In genomic region chr22:27212617-27213177, GRCh38 we compare ENCODE assay signal across 8 cellular contexts.
DNase-seq lines count a peak whose midpoint lies in the region; ATAC-seq and TF ChIP-seq lines count a peak whose summit lies in the region.

No MANE protein-coding gene starts in this region.

- in situ Hi-C loops in GM13977 (cut with MboI; ENCODE audit: low pct_unique_long_range_greater_than_20kb, low sequenced_read_pairs, unreplicated experiment) = no loop called here

- H3K9me3 ChIP-seq in right cardiac atrium (ENCODE audit: control insufficient read depth, low read length) = no peaks in the 10 kb centered on the region

- H3K27ac ChIP-seq in VCaP = peak overlapping the region; percentile 21; the same call in 1 of the 2 replicates
- H3K27ac ChIP-seq in right cardiac atrium (ENCODE audit: low read length) = peak overlapping the region; percentile 31

- 17% methylated on average over 14 of the region's 14 CpGs for WGBS in right cardiac atrium

- no peak overlapping the region for H3K4me3 Mint-ChIP-seq in stimulated activated naive B cell treated with anti-CD40 and anti-IgM and Interleukin-4, amounts not matched to agents 10 μg/mL and 1 μg/mL and 100 μg/mL, for 72 hours
- H3K4me3 Mint-ChIP-seq in glutamatergic neuron (ENCODE audit: unreplicated experiment) = no peak overlapping the region

- no peaks in the 10 kb centered on the region for H3K27me3 ChIP-seq in right cardiac atrium (ENCODE audit: control insufficient read depth, insufficient read depth)

- H3K27ac Mint-ChIP-seq in stimulated activated naive B cell treated with anti-CD40 and anti-IgM and Interleukin-4, amounts not matched to agents 10 μg/mL and 1 μg/mL and 100 μg/mL, for 72 hours = no peak overlapping the region
- H3K27ac Mint-ChIP-seq in glutamatergic neuron (ENCODE audit: unreplicated experiment) = no peak overlapping the region

- intact Hi-C loops in right cardiac atrium (cut with DNase I) = no loop called here

- H3K4me1 ChIP-seq in right cardiac atrium (ENCODE audit: control insufficient read depth, insufficient read depth, low read length) = peaks cover 2% of the 10 kb centered on the region

- DNase-seq in HEK293T (ENCODE audit: extremely low spot score) (peak; percentile 72), right cardiac atrium (peak; percentile 71 to 83 (median 74)), GM13977 (ENCODE audit: low spot score) (no peak), NCI-H2196 treated with DMSO at 0.1 percent for 48 hours (lab: John Stamatoyannopoulos, UW; ENCODE audit: unreplicated experiment) (no peak), glutamatergic neuron (no peak)
- peak; percentile 24 for DNase-seq in stimulated activated naive B cell treated with anti-CD40 and anti-IgM and Interleukin-4, amounts not matched to agents 10 μg/mL and 1 μg/mL and 100 μg/mL, for 72 hours

- no peak overlapping the region for H3K4me3 ChIP-seq in right cardiac atrium (ENCODE audit: low read length)

- H3K4me1 Mint-ChIP-seq in stimulated activated naive B cell treated with anti-CD40 and anti-IgM and Interleukin-4, amounts not matched to agents 10 μg/mL and 1 μg/mL and 100 μg/mL, for 72 hours = peaks cover 5 to 11% of the 10 kb centered on the region in 2 donors
- peaks cover 4% of the 10 kb centered on the region for H3K4me1 Mint-ChIP-seq in glutamatergic neuron (ENCODE audit: low read depth, unreplicated experiment)

- CTCF ChIA-PET in HEK293T (lab: Yijun Ruan, JAX) = no interaction called here

- no peaks in the 10 kb centered on the region for H3K36me3 Mint-ChIP-seq in stimulated activated naive B cell treated with anti-CD40 and anti-IgM and Interleukin-4, amounts not matched to agents 10 μg/mL and 1 μg/mL and 100 μg/mL, for 72 hours
- H3K36me3 Mint-ChIP-seq in glutamatergic neuron (ENCODE audit: unreplicated experiment) = peaks cover 5% of the 10 kb centered on the region

- peak; percentile 84 to 90 for ATAC-seq in right cardiac atrium
- peak; percentile 91 to 95 for ATAC-seq in stimulated activated naive B cell treated with anti-CD40 and anti-IgM and Interleukin-4, amounts not matched to agents 10 μg/mL and 1 μg/mL and 100 μg/mL, for 72 hours (replicated peaks)
- no peak for ATAC-seq in GM19328 (IDR thresholded peaks at IDR 0.05; ENCODE audit: unreplicated experiment)

- TF ChIP-seq CTCF in VCaP (conservative IDR thresholded peaks at IDR 0.05) = no peak
- TF ChIP-seq CTCF in GM13977 (IDR thresholded peaks at IDR 0.05; ENCODE audit: extremely low read depth, insufficient read depth, missing control alignments) = no peak
- TF ChIP-seq CTCF in glutamatergic neuron (IDR thresholded peaks at IDR 0.05; ENCODE audit: partially characterized antibody, unreplicated experiment) = no peak

- H3K27me3 Mint-ChIP-seq in stimulated activated naive B cell treated with anti-CD40 and anti-IgM and Interleukin-4, amounts not matched to agents 10 μg/mL and 1 μg/mL and 100 μg/mL, for 72 hours = peaks cover 39 to 55% of the 10 kb centered on the region in 2 donors
- H3K27me3 Mint-ChIP-seq in glutamatergic neuron (ENCODE audit: unreplicated experiment) = no peaks in the 10 kb centered on the region

- POLR2A ChIA-PET in HEK293T (lab: Yijun Ruan, JAX) = interaction anchor here (0.9 to 1.2 kb wide), 2 partner anchors 10 to 12 kb away, joined by 3 read pairs; no protein-coding TSS in a partner anchor

- peaks cover 4 to 8% of the 10 kb centered on the region in 2 donors for H3K9me3 Mint-ChIP-seq in stimulated activated naive B cell treated with anti-CD40 and anti-IgM and Interleukin-4, amounts not matched to agents 10 μg/mL and 1 μg/mL and 100 μg/mL, for 72 hours
- H3K9me3 Mint-ChIP-seq in glutamatergic neuron (ENCODE audit: unreplicated experiment) = no peaks in the 10 kb centered on the region

TF ChIP-seq in HEK293T, 16 proteins besides CTCF, POLR2A, EP300 and RAD21:
- TF ChIP-seq L3MBTL2 (conservative IDR thresholded peaks at IDR 0.05) (peak; percentile 74), PKNOX1 (IDR thresholded peaks at IDR 0.05) (peak; percentile 74), HDGF (IDR thresholded peaks at IDR 0.05; ENCODE audit: borderline replicate concordance) (no peak), NFRKB (IDR thresholded peaks at IDR 0.05) (no peak), CTBP1 (IDR thresholded peaks at IDR 0.05; ENCODE audit: borderline replicate concordance) (peak; percentile 63; the same call in 1 of the 2 replicates)

Comparison
In these comparisons a context has a peak if more than half of its experiments do, and no peak if none do; other contexts are left out.
1. DNase-seq: peak in HEK293T (single experiment), right cardiac atrium (3 of 3) and stimulated activated naive B cell treated with anti-CD40 and anti-IgM and Interleukin-4, amounts not matched to agents 10 μg/mL and 1 μg/mL and 100 μg/mL, for 72 hours (single experiment); none in GM13977 (single experiment), NCI-H2196 treated with DMSO at 0.1 percent for 48 hours (single experiment) and glutamatergic neuron (single experiment).